8 cellular contexts compared by ENCODE assay signal in the genomic region with DNA sequence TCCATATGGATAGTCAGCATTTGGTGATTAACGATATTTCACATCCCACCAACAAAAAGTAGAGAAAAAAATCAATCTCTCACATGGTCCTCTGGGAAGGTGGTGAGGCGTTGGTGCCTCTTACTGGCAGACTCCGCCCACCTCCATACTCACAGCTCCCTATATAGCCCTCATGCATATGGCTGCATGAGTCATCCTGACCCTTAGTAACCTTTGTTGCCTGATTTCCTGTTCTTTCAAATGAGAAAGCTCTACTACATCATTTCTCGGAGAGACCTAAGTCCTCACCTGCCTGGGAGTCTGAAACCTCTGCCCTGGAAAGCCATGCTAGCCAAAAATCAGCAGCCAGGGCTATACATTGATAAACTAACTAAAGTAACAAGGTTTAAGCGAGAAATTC. TPM values are rescaled to one million over a fixed set of nuclear protein-coding genes. Genes with fewer than 3 reads are reported as not detected.
DNase-seq lines count a peak whose midpoint lies in the region; ATAC-seq and TF ChIP-seq lines count a peak whose summit lies in the region.

No MANE protein-coding gene starts in this region.

- H3K9me3 Mint-ChIP-seq in activated T-cell treated with anti-CD3 and anti-CD28 coated beads, Interleukin-2, amount 50 U/mL, for 4 hours: no peaks in the 10 kb centered on the region
- no peaks in the 10 kb centered on the region for H3K9me3 Mint-ChIP-seq in type B pancreatic cell

- ATAC-seq in GM19035 (IDR thresholded peaks at IDR 0.05; ENCODE audit: unreplicated experiment): peak; percentile 91
- peak; percentile 71 for ATAC-seq in HG03135 (IDR thresholded peaks at IDR 0.05; ENCODE audit: unreplicated experiment)
- ATAC-seq in activated T-cell treated with anti-CD3 and anti-CD28 coated beads, Interleukin-2, amount 50 U/mL, for 4 hours: peak; percentile 97 to 99
- ATAC-seq in HG03521 (IDR thresholded peaks at IDR 0.05; ENCODE audit: unreplicated experiment): no peak

- no peaks in the 10 kb centered on the region for H3K27me3 Mint-ChIP-seq in activated T-cell treated with anti-CD3 and anti-CD28 coated beads, Interleukin-2, amount 50 U/mL, for 4 hours (ENCODE audit: low read depth)
- H3K27me3 Mint-ChIP-seq in type B pancreatic cell: no peaks in the 10 kb centered on the region

- no peak overlapping the region for H3K4me3 Mint-ChIP-seq in activated T-cell treated with anti-CD3 and anti-CD28 coated beads, Interleukin-2, amount 50 U/mL, for 4 hours
- H3K4me3 Mint-ChIP-seq in type B pancreatic cell: no peak overlapping the region

- peak overlapping the region; percentile 19 for H3K27ac Mint-ChIP-seq in type B pancreatic cell

- H3K36me3 Mint-ChIP-seq in activated T-cell treated with anti-CD3 and anti-CD28 coated beads, Interleukin-2, amount 50 U/mL, for 4 hours (ENCODE audit: insufficient read depth): no peaks in the 10 kb centered on the region
- no peaks in the 10 kb centered on the region for H3K36me3 Mint-ChIP-seq in type B pancreatic cell

- peaks cover 28% of the 10 kb centered on the region for H3K4me1 Mint-ChIP-seq in activated T-cell treated with anti-CD3 and anti-CD28 coated beads, Interleukin-2, amount 50 U/mL, for 4 hours (ENCODE audit: low read depth)
- H3K4me1 Mint-ChIP-seq in type B pancreatic cell (ENCODE audit: unreplicated experiment): peaks cover 8% of the 10 kb centered on the region

- no peak for TF ChIP-seq CTCF in type B pancreatic cell (conservative IDR thresholded peaks at IDR 0.05)

- DNase-seq in NOMO-1 treated with DMSO at 0.1 percent for 48 hours (lab: John Stamatoyannopoulos, UW; ENCODE audit: unreplicated experiment) (peak; percentile 93), iris pigment epithelial cell (ENCODE audit: low read depth) (peak; percentile 72), type B pancreatic cell (ENCODE audit: extremely low spot score, unreplicated experiment) (no peak), ureter (ENCODE audit: low spot score) (no peak)
- peak; percentile 41 for DNase-seq in activated T-cell treated with anti-CD3 and anti-CD28 coated beads, Interleukin-2, amount 50 U/mL, for 4 hours

RNA-seq across cellular contexts. Expression of gene ABCA1, which starts 33.3 kb away (rescaled TPM):
- total RNA-seq in activated T-cell treated with anti-CD3 and anti-CD28 coated beads, Interleukin-2, amount 50 U/mL, for 4 hours: under 1 TPM; 0.26 to 0.30 (median 0.30) TPM
- total RNA-seq in type B pancreatic cell (ENCODE audit: low replicate concordance) (16.2 and 20.8 TPM in 2 replicates), ureter (33.4 TPM)

Comparison
In these comparisons a context has a peak if more than half of its experiments do, and no peak if none do; other contexts are left out.
1. DNase-seq: peak in NOMO-1 treated with DMSO at 0.1 percent for 48 hours (single experiment), activated T-cell treated with anti-CD3 and anti-CD28 coated beads, Interleukin-2, amount 50 U/mL, for 4 hours (single experiment) and iris pigment epithelial cell (single experiment); none in type B pancreatic cell (single experiment) and ureter (single experiment).
2. RNA of gene ABCA1, which starts 33.3 kb away (total RNA-seq): 33.4 TPM in ureter (single experiment) and 16.2 to 20.8 TPM in type B pancreatic cell; 0.26 to 0.30 TPM in activated T-cell treated with anti-CD3 and anti-CD28 coated beads, Interleukin-2, amount 50 U/mL, for 4 hours; every median in the first group is over 10 times any median in the second.